In the genomic region with DNA sequence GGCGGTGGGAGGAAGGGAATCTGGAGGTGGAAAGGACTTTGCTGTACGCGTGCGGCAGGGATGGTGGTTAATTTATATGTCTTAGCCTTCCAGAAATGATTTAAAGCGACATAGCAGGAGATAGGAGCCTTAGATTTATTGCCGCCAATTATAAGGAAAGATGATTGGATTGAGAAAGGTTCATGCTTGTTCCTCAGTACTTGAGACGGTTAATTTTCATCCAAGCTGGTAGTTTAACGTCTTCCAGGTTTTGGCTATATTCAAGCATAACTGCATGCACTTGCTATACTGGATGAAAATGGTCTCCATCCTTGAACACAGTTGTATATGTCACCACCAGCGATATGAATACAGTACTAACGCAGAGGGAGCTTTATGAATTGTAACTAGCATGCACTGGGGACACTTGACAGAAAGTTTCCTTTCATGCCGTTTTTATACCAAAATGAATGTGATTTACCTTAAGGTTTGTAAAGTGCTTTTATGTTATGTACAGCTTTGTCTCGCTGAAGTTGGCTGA, we compare ENCODE assay signal across 8 cellular contexts. TPM values are rescaled to one million over a fixed set of nuclear protein-coding genes. Genes with fewer than 3 reads are reported as not detected.
DNase-seq lines count a peak whose midpoint lies in the region; ATAC-seq and TF ChIP-seq lines count a peak whose summit lies in the region.

No MANE protein-coding gene starts in this region.

- ATAC-seq in HG03442 (IDR thresholded peaks at IDR 0.05; ENCODE audit: unreplicated experiment) (no peak), GM21390 (IDR thresholded peaks at IDR 0.05; ENCODE audit: unreplicated experiment) (no peak), HG02852 (IDR thresholded peaks at IDR 0.05; ENCODE audit: unreplicated experiment) (no peak)

- TF ChIP-seq CTCF in GM06990 (IDR thresholded peaks at IDR 0.05; ENCODE audit: insufficient read depth, low read length, poor library complexity, severe bottlenecking) (no peak), Peyer's patch (IDR thresholded peaks at IDR 0.05) (no peak), progenitor cell of endocrine pancreas (IDR thresholded peaks at IDR 0.05; ENCODE audit: unreplicated experiment) (no peak)

- H3K4me3 Mint-ChIP-seq in progenitor cell of endocrine pancreas (ENCODE audit: low read depth): peak overlapping the region; percentile 94

- H3K4me1 ChIP-seq in Peyer's patch: peaks cover 0 to 10% (median 2%) of the 10 kb centered on the region in 4 donors

- DNase-seq in GM06990 (ENCODE audit: extremely low read depth, insufficient read length) (no peak), Peyer's patch (no peak), erythroblast (lab: John Stamatoyannopoulos, UW) (peak; percentile 47 to 64), progenitor cell of endocrine pancreas (ENCODE audit: low spot score, unreplicated experiment) (no peak), A172 (ENCODE audit: low spot score) (no peak)

- no peaks in the 10 kb centered on the region; the same call in none of the 2 replicates for H3K36me3 ChIP-seq in GM06990 (ENCODE audit: control insufficient read depth, insufficient read depth, low read length)
- H3K36me3 ChIP-seq in Peyer's patch: peaks cover 0 to 15% (median 0%) of the 10 kb centered on the region in 3 donors

- no peak for TF ChIP-seq POLR2A in Peyer's patch (IDR thresholded peaks at IDR 0.05)
- TF ChIP-seq POLR2A in erythroblast (IDR thresholded peaks at IDR 0.05; ENCODE audit: low read length): no peak

- H3K27ac Mint-ChIP-seq in progenitor cell of endocrine pancreas: peak overlapping the region; percentile 97

- peaks cover 13% of the 10 kb centered on the region for H3K27me3 Mint-ChIP-seq in progenitor cell of endocrine pancreas

- H3K4me3 ChIP-seq in GM06990 (replicated peaks; ENCODE audit: low read depth, low read length) (peak overlapping the region; percentile 94), Peyer's patch (peak overlapping the region; percentile 58 to 73 (median 64))

- no peaks in the 10 kb centered on the region for H3K9me3 ChIP-seq in Peyer's patch

- H3K4me1 Mint-ChIP-seq in progenitor cell of endocrine pancreas (ENCODE audit: low read depth): peaks cover 16% of the 10 kb centered on the region

- peak overlapping the region; percentile 86 to 90 (median 88) for H3K27ac ChIP-seq in Peyer's patch

- no peaks in the 10 kb centered on the region for H3K27me3 ChIP-seq in GM06990 (replicated peaks; ENCODE audit: control insufficient read depth, insufficient read depth, low read length)
- H3K27me3 ChIP-seq in Peyer's patch: no peaks in the 10 kb centered on the region

- no peaks in the 10 kb centered on the region for H3K36me3 Mint-ChIP-seq in progenitor cell of endocrine pancreas (ENCODE audit: insufficient read depth)

- no peaks in the 10 kb centered on the region for H3K9me3 Mint-ChIP-seq in progenitor cell of endocrine pancreas (ENCODE audit: low read depth)

RNA-seq across cellular contexts. Expression of gene PEX12, which starts 0.6 kb away (rescaled TPM):
- total RNA-seq in Peyer's patch: 1 to 10 TPM; 2.5 to 7.9 (median 4.5) TPM
- total RNA-seq in progenitor cell of endocrine pancreas: 4.2 and 5.1 TPM in 2 replicates
- 11.5 and 13.0 TPM in 2 replicates for total RNA-seq in A172 (2014; rRNA removed; shearing (Covaris generic))

RNA-seq across cellular contexts. Expression of gene AP2B1, which starts 8.1 kb away (rescaled TPM):
- 10 to 100 TPM; 46.2 to 75.3 (median 66.6) TPM for total RNA-seq in Peyer's patch
- 194 and 200 TPM in 2 replicates for total RNA-seq in progenitor cell of endocrine pancreas
- 96.1 and 98.1 TPM in 2 replicates for total RNA-seq in A172 (2014; rRNA removed; shearing (Covaris generic))

RNA-seq across cellular contexts. Expression of gene SLFN14, which starts 18.4 kb away (rescaled TPM):
- total RNA-seq in Peyer's patch: not detected
- not detected in 2 replicates for total RNA-seq in progenitor cell of endocrine pancreas
- not detected in 2 replicates for total RNA-seq in A172 (2014; rRNA removed; shearing (Covaris generic))

RNA-seq across cellular contexts. Expression of gene SLFN12L, which starts 41.5 kb away (rescaled TPM):
- total RNA-seq in Peyer's patch (10 to 100 TPM in 1 of 4 donors, 1 to 10 TPM in 3; 5.3 to 17.3 (median 5.6) TPM), progenitor cell of endocrine pancreas (not detected in 2 replicates)
- total RNA-seq in A172 (2014; rRNA removed; shearing (Covaris generic)): not detected in 2 replicates

Comparison
In these comparisons a context has a peak if more than half of its experiments do, and no peak if none do; other contexts are left out.
1. DNase-seq: peak in erythroblast (2 of 2); none in GM06990 (single experiment), Peyer's patch (0 of 3), progenitor cell of endocrine pancreas (single experiment) and A172 (single experiment).